Comparison of ENCODE assay signal across 5 cellular contexts in genomic region chr7:52163311-52163710, GRCh38.
"Had no signal": no experiment of that assay in that cellular context is flagged by ENCODE, and none has a peak within 500 bp of the region (broad histone marks: within the 10 kb centered on the region; RNA-seq: fewer than 3 reads in every experiment).

No MANE protein-coding gene starts in this region.

- H3K4me3 ChIP-seq: GM23338 had no signal

- DNase-seq: H9, HCEC 1CT, KG1 had no signal

- ATAC-seq: GM23338, HepG2 had no signal
